ENCODE assay signal across 35 cellular contexts in genomic region chr7:151655555-151655954, GRCh38.
DNase-seq lines count a peak whose midpoint lies in the region; ATAC-seq, FAIRE-seq and TF ChIP-seq lines count a peak whose summit lies in the region.
"Had no signal": no experiment of that assay in that cellular context is flagged by ENCODE, and none has a peak within 500 bp of the region (broad histone marks: within the 10 kb centered on the region; RNA-seq: fewer than 3 reads in every experiment).

No MANE protein-coding gene starts in this region.

- CTCF ChIA-PET in HepG2 (lab: Yijun Ruan, JAX; ENCODE audit: low intra/inter-chr PET ratio, low total read pairs): no interaction called here
- CTCF ChIA-PET in K562 (lab: Yijun Ruan, JAX; ENCODE audit: low intra/inter-chr PET ratio): no interaction called here

- H3K9ac ChIP-seq in HepG2 (ENCODE audit: insufficient read depth, low read depth, low read length): no peak overlapping the region
- H3K9ac ChIP-seq in K562 (ENCODE audit: insufficient read depth in 1 of 2, low read depth in 2 of 2, low read length in 2 of 2): no peak overlapping the region
- H3K9ac ChIP-seq: BLaER1; BLaER1 treated with 17β-estradiol and CSF1 and Interleukin-3, amounts not matched to agents 10 nM and 100 nM had no signal

- H2AFZ ChIP-seq in HepG2 (ENCODE audit: low read length): no peak overlapping the region
- H2AFZ ChIP-seq in K562 (ENCODE audit: low read depth, low read length): no peak overlapping the region

- 57% methylated on average over 3 of the region's 3 CpGs for WGBS in HepG2 (ENCODE audit: low lambda C conversion rate)
- WGBS in right lobe of liver (ENCODE audit: insufficient coverage, low coverage, low lambda C conversion rate, missing lambda C conversion rate): no CpG with 5 or more reads among the region's 3 CpGs
- 3% methylated on average over 3 of the region's 3 CpGs for WGBS in K562 (ENCODE audit: insufficient coverage, low coverage, missing lambda C conversion rate)
- 92 to 93% methylated on average over 3 of the region's 3 CpGs for WGBS in aorta, 2 donors

- POLR2A ChIA-PET in HepG2 (lab: Yijun Ruan, JAX): no interaction called here
- POLR2A ChIA-PET in K562 (lab: Yijun Ruan, JAX): no interaction called here

- H3K36me3 ChIP-seq in right atrium auricular region (no peaks in the 10 kb centered on the region), HepG2 (replicated peaks in 1 of 2; ENCODE audit: control insufficient read depth in 1 of 2, insufficient read depth in 2 of 2, low read length in 2 of 2) (no peaks in the 10 kb centered on the region), right lobe of liver (no peaks in the 10 kb centered on the region), K562 (ENCODE audit: control insufficient read depth, insufficient read depth, low read length) (no peaks in the 10 kb centered on the region), aorta (ENCODE audit: control insufficient read depth in 1 of 2, insufficient read depth in 2 of 2, low read length in 1 of 2) (no peaks in the 10 kb centered on the region)
- H3K36me3 ChIP-seq in effector memory CD4-positive, alpha-beta T cell (ENCODE audit: control insufficient read depth, insufficient read depth, low read length): no peaks in the 10 kb centered on the region
- H3K36me3 ChIP-seq: BE2C; BLaER1; BLaER1 treated with 17β-estradiol and CSF1 and Interleukin-3, amounts not matched to agents 10 nM and 100 nM had no signal

- H3K9me3 ChIP-seq in right atrium auricular region: no peaks in the 10 kb centered on the region
- no peaks in the 10 kb centered on the region for H3K9me3 ChIP-seq in HepG2 (ENCODE audit: low read length)
- H3K9me3 ChIP-seq in right lobe of liver: no peaks in the 10 kb centered on the region
- H3K9me3 ChIP-seq in K562 (replicated peaks; ENCODE audit: control insufficient read depth, insufficient read depth, low read depth, low read length): no peaks in the 10 kb centered on the region
- no peaks in the 10 kb centered on the region for H3K9me3 ChIP-seq in effector memory CD4-positive, alpha-beta T cell (ENCODE audit: control insufficient read depth, low read length)
- no peaks in the 10 kb centered on the region for H3K9me3 ChIP-seq in aorta (ENCODE audit: control insufficient read depth, low read length)
- H3K9me3 ChIP-seq: A549; BE2C; BLaER1; BLaER1 treated with 17β-estradiol and CSF1 and Interleukin-3, amounts not matched to agents 10 nM and 100 nM had no signal

- intact Hi-C loops in cardiac septum (cut with DNase I) (no loop called here), HepG2 (cut with micrococcal nuclease; ENCODE audit: unreplicated experiment) (no loop called here), right lobe of liver (cut with DNase I) (no loop called here), K562 (cut with micrococcal nuclease) (no loop called here), aorta (cut with DNase I) (no loop called here)

- peak overlapping the region; percentile 9 to 39 for H3K27ac ChIP-seq in right atrium auricular region
- H3K27ac ChIP-seq in HepG2 (ENCODE audit: extremely low read length, insufficient read depth, low read length): no peak overlapping the region
- H3K27ac ChIP-seq in right lobe of liver: no peak overlapping the region
- no peak overlapping the region for H3K27ac ChIP-seq in K562 (ENCODE audit: extremely low read depth, low read depth, low read length)
- H3K27ac ChIP-seq in coronary artery: no peak overlapping the region
- H3K27ac ChIP-seq in effector memory CD4-positive, alpha-beta T cell (ENCODE audit: insufficient read depth, low read length, poor library complexity, severe bottlenecking): no peak overlapping the region
- no peak overlapping the region for H3K27ac ChIP-seq in aorta (ENCODE audit: low read depth in 1 of 2, low read length in 2 of 2)
- H3K27ac ChIP-seq: 22Rv1; BLaER1; BLaER1 treated with 17β-estradiol and CSF1 and Interleukin-3, amounts not matched to agents 10 nM and 100 nM; C4-2B had no signal

- H3K9me1 ChIP-seq in K562 (ENCODE audit: control insufficient read depth, insufficient read depth, low read length): no peaks in the 10 kb centered on the region

- peaks cover 0 to 28% of the 10 kb centered on the region in 2 donors for H3K4me1 ChIP-seq in right atrium auricular region
- H3K4me1 ChIP-seq in HepG2 (ENCODE audit: insufficient read depth, low read length): no peaks in the 10 kb centered on the region
- peaks cover 0 to 12% (median 4%) of the 10 kb centered on the region in 4 donors for H3K4me1 ChIP-seq in right lobe of liver
- H3K4me1 ChIP-seq in K562 (replicated peaks in 1 of 2; ENCODE audit: control insufficient read depth in 2 of 2, insufficient read depth in 2 of 2, low read length in 2 of 2): no peaks in the 10 kb centered on the region
- no peaks in the 10 kb centered on the region for H3K4me1 ChIP-seq in effector memory CD4-positive, alpha-beta T cell (ENCODE audit: control insufficient read depth, insufficient read depth, low read length, poor library complexity, severe bottlenecking)
- H3K4me1 ChIP-seq in aorta (ENCODE audit: control insufficient read depth in 1 of 2, insufficient read depth in 2 of 2, low read length in 2 of 2): peaks cover 0 to under 1% of the 10 kb centered on the region in 2 donors
- H3K4me1 ChIP-seq: BE2C, BLaER1, Caco-2 had no signal

- BruUV-seq in HepG2 (replicated peaks; lab: Mats Ljungman, UMichigan) (no TSS peak), K562 (replicated peaks; lab: Mats Ljungman, UMichigan) (no TSS peak)

- TF ChIP-seq CTCF in right atrium auricular region (IDR thresholded peaks at IDR 0.05) (no peak), HepG2 (CRISPR knock-in tag; IDR thresholded peaks at IDR 0.05) (no peak), right lobe of liver (IDR thresholded peaks at IDR 0.05) (no peak), K562 (IDR thresholded peaks at IDR 0.05 in 2 of 3, conservative IDR thresholded peaks at IDR 0.05 in 1 of 3; ENCODE audit: insufficient read depth in 2 of 3, low read depth in 1 of 3, low read length in 3 of 3) (no peak), coronary artery (IDR thresholded peaks at IDR 0.05) (no peak)

- no peak overlapping the region for H3K4me2 ChIP-seq in HepG2 (ENCODE audit: low read depth, low read length)
- no peak overlapping the region for H3K4me2 ChIP-seq in K562 (ENCODE audit: insufficient read depth, low read length)
- H3K4me2 ChIP-seq: A549; BLaER1; BLaER1 treated with 17β-estradiol and CSF1 and Interleukin-3, amounts not matched to agents 10 nM and 100 nM had no signal

- H3K4me3 ChIP-seq in right atrium auricular region: no peak overlapping the region
- no peak overlapping the region for H3K4me3 ChIP-seq in HepG2 (replicated peaks in 1 of 3; ENCODE audit: insufficient read depth in 1 of 3, low read depth in 2 of 3, low read length in 3 of 3)
- H3K4me3 ChIP-seq in right lobe of liver: no peak overlapping the region
- no peak overlapping the region for H3K4me3 ChIP-seq in K562
- H3K4me3 ChIP-seq in coronary artery: no peak overlapping the region
- no peak overlapping the region for H3K4me3 ChIP-seq in effector memory CD4-positive, alpha-beta T cell (ENCODE audit: insufficient read depth, low read depth, low read length, poor library complexity, severe bottlenecking)
- H3K4me3 ChIP-seq in aorta (ENCODE audit: low read length in 2 of 2): no peak overlapping the region
- H3K4me3 ChIP-seq: A549; BLaER1; BLaER1 treated with 17β-estradiol and CSF1 and Interleukin-3, amounts not matched to agents 10 nM and 100 nM had no signal

- no peak for DNase-seq in right atrium auricular region (ENCODE audit: low spot score)
- no peak for DNase-seq in cardiac septum (ENCODE audit: low spot score)
- DNase-seq in HepG2 (ENCODE audit: low spot score): no peak
- no peak for DNase-seq in right lobe of liver
- no peak for DNase-seq in K562 (ENCODE audit: extremely low read depth in 1 of 4, low spot score in 3 of 4)
- peak; percentile 4 for DNase-seq in coronary artery (ENCODE audit: low spot score)
- no peak for DNase-seq in effector memory CD4-positive, alpha-beta T cell
- DNase-seq in aorta: no peak
- DNase-seq: 8988T; ACHN; AML-193; BE2C; C1 segment of cervical spinal cord; Caco-2; Calu3; CD4-positive, alpha-beta memory T cell; CD4-positive, alpha-beta T cell; CD4-positive, CD25-positive, alpha-beta regulatory T cell; CD8-positive, alpha-beta memory T cell; CD8-positive, alpha-beta T cell; COR-L47; DMS 273 treated with DMSO at 0.1 percent for 48 hours; DMS153; DMS53; DMS79; DMS79 treated with DMSO at 0.1 percent for 48 hours; DND-41; EL had no signal

- no peak for TF ChIP-seq EP300 in HepG2 (IDR thresholded peaks at IDR 0.05; ENCODE audit: low read depth in 2 of 2, low read length in 2 of 2)
- no peak for TF ChIP-seq EP300 in HepG2 (CRISPR knock-in tag; IDR thresholded peaks at IDR 0.05; ENCODE audit: borderline replicate concordance)
- TF ChIP-seq EP300 in K562 (IDR thresholded peaks at IDR 0.05; ENCODE audit: low read length): no peak

- no peak for TF ChIP-seq POLR2A in HepG2 (IDR thresholded peaks at IDR 0.05; ENCODE audit: insufficient read depth in 1 of 2, low read depth in 2 of 2, low read length in 2 of 2)
- no peak for TF ChIP-seq POLR2A in right lobe of liver (IDR thresholded peaks at IDR 0.05)
- no peak for TF ChIP-seq POLR2A in K562 (conservative IDR thresholded peaks at IDR 0.05)

- no peak for FAIRE-seq in HepG2 (lab: Jason Lieb, UNC)
- FAIRE-seq in K562 (lab: Jason Lieb, UNC): no peak
- FAIRE-seq: A204.1, A549, D721Med had no signal

- no peak for ATAC-seq in HepG2
- no peak for ATAC-seq in right lobe of liver
- no peak for ATAC-seq in K562
- no peak for ATAC-seq in aorta (ENCODE audit: low FRiP score)
- ATAC-seq: A549; CD8-positive, alpha-beta T cell had no signal

- no peaks in the 10 kb centered on the region for H4K20me1 ChIP-seq in HepG2 (ENCODE audit: insufficient read depth, low read length)
- H4K20me1 ChIP-seq in K562 (replicated peaks; ENCODE audit: control insufficient read depth, insufficient read depth, low read length): no peaks in the 10 kb centered on the region
- H4K20me1 ChIP-seq: BLaER1; BLaER1 treated with 17β-estradiol and CSF1 and Interleukin-3, amounts not matched to agents 10 nM and 100 nM had no signal

- no peaks in the 10 kb centered on the region for H3K79me2 ChIP-seq in HepG2 (ENCODE audit: insufficient read depth, low read length)
- no peaks in the 10 kb centered on the region for H3K79me2 ChIP-seq in K562 (ENCODE audit: control insufficient read depth, insufficient read depth, low read length)

- in situ Hi-C loops in HepG2 (cut with HindIII; ENCODE audit: extremely low pct_ligation_motif_present, low pct_unique_long_range_greater_than_20kb) (no loop called here), K562 (cut with MboI) (no loop called here)

- H3K27me3 ChIP-seq in right atrium auricular region (no peaks in the 10 kb centered on the region), HepG2 (ENCODE audit: control insufficient read depth in 1 of 2, insufficient read depth in 2 of 2, low read length in 2 of 2) (no peaks in the 10 kb centered on the region), right lobe of liver (no peaks in the 10 kb centered on the region), K562 (ENCODE audit: control insufficient read depth in 2 of 2, insufficient read depth in 2 of 2, low read length in 2 of 2) (peaks cover 38 to 57% of the 10 kb centered on the region in 2 experiments), aorta (ENCODE audit: control insufficient read depth in 1 of 2, insufficient read depth in 2 of 2, low read length in 1 of 2) (no peaks in the 10 kb centered on the region)
- H3K27me3 ChIP-seq in effector memory CD4-positive, alpha-beta T cell (replicated peaks; ENCODE audit: control insufficient read depth, insufficient read depth, low read length, poor library complexity, severe bottlenecking): no peaks in the 10 kb centered on the region
- H3K27me3 ChIP-seq: BE2C; BLaER1; BLaER1 treated with 17β-estradiol and CSF1 and Interleukin-3, amounts not matched to agents 10 nM and 100 nM had no signal

- TF ChIP-seq RAD21 in HepG2 (CRISPR knock-in tag; IDR thresholded peaks at IDR 0.05): no peak
- TF ChIP-seq RAD21 in K562 (CRISPR knock-in tag; conservative IDR thresholded peaks at IDR 0.05 in 1 of 2, IDR thresholded peaks at IDR 0.05 in 1 of 2): no peak

Comparison
In these comparisons a context has a peak if more than half of its experiments do, and no peak if none do; other contexts are left out.
1. H3K27ac ChIP-seq: peak in right atrium auricular region (2 of 2); none in HepG2 (single experiment), right lobe of liver (0 of 3), K562 (single experiment), coronary artery (0 of 2), effector memory CD4-positive, alpha-beta T cell (single experiment) and aorta (0 of 2).